In genomic region chr22:43050995-43051394, GRCh38 we compare ENCODE assay signal across 2 cellular contexts.
TF ChIP-seq lines count a peak whose summit lies in the region.

No MANE protein-coding gene starts in this region.

TF ChIP-seq in GM23338, 12 proteins besides CTCF, POLR2A, EP300 and RAD21:
- no peak for TF ChIP-seq ETS1 (IDR thresholded peaks at IDR 0.05)
- no peak for TF ChIP-seq CREB1 (CRISPR knock-in tag; IDR thresholded peaks at IDR 0.05; ENCODE audit: low read depth)
- TF ChIP-seq ZNF114 (CRISPR knock-in tag; IDR thresholded peaks at IDR 0.05), result no peak
- no peak for TF ChIP-seq ZNF462 (CRISPR knock-in tag; IDR thresholded peaks at IDR 0.05)
- no peak for TF ChIP-seq POLR2AphosphoS5 (IDR thresholded peaks at IDR 0.05; ENCODE audit: low read depth)

TF ChIP-seq in WTC11, 78 proteins besides CTCF, POLR2A, EP300 and RAD21 (continued from another document):
- TF ChIP-seq ZNF425 (CRISPR knock-in tag; conservative IDR thresholded peaks at IDR 0.05) (no peak), GABPB1 (CRISPR knock-in tag; IDR thresholded peaks at IDR 0.05) (0 out of 2 replicates have a peak, but pooled peaks have one; percentile 17)
